ENCODE assay signal across 1 cellular context in the genomic region with DNA sequence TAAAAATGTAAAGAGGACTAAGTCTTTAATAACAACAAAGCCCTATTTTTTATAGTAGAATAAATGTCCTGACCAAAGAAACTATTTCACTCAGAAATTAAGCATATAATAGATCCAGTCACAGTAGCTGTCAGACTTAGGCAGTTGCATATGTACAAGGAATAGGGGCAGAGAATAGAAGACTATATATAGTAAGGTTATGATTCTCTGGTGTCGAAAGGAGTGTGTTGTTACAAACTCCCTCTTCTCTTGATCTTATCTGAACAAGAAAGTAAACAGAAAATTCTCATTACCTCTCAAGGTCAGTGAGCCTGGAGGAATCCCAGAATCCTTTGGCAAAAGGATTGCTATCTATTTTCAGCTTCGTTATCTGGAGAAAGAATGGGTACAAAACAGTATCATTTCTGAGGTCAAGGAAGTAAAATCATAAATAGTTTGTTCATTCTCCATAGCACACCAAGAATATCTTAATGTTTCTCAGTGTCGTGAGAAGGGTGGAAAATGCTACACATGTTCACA. TPM values are rescaled to one million over a fixed set of nuclear protein-coding genes. Genes with fewer than 3 reads are reported as not detected.
"Had no signal": no experiment of that assay in that cellular context is flagged by ENCODE, and none has a peak within 500 bp of the region (broad histone marks: within the 10 kb centered on the region; RNA-seq: fewer than 3 reads in every experiment).

No MANE protein-coding gene starts in this region.

RNA-seq across cellular contexts. Expression of a gene that starts 46.9 kb away (rescaled TPM):
- total RNA-seq: HepG2 had no signal
- polyA plus RNA-seq: HepG2 had no signal
